Comparison of ENCODE assay signal across 8 cellular contexts in the genomic region with DNA sequence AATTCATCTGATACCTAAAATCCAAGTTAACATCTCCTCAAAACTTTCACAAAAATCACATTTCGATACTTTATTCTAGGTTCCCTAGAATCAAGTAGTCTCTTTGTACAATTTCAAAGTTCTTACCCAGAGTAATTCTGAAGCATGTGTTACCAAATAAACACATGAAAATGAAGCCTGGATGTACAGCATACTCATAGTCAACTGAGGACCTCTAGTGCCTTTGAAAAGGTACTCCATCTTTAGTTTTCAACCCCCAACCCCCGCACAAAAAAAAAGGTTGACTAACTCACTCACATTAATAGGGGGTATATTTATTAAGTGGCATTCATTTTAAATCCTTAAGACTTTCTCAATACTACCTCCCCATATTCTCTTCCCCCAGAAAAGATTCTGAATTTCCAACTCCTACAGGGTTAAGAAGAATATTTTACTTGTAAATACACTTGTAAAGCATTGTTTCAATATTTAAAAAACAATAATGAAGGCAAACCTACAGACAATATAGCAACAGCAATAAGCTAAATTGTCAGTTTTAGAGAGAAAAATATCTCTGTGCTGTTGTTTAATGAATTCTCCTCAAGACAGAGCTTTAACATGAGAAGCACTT. TPM values are rescaled to one million over a fixed set of nuclear protein-coding genes. Genes with fewer than 3 reads are reported as not detected.
DNase-seq lines count a peak whose midpoint lies in the region; ATAC-seq and TF ChIP-seq lines count a peak whose summit lies in the region.

No MANE protein-coding gene starts in this region.

- H3K4me3 ChIP-seq in LNCaP clone FGC (ENCODE audit: low read depth, low read length) = no peak overlapping the region
- H3K4me3 ChIP-seq in epithelial cell of proximal tubule (ENCODE audit: low read depth, low read length) = no peak overlapping the region

- H3K4me3 Mint-ChIP-seq in activated naive CD4-positive, alpha-beta T cell treated with anti-CD3 and anti-CD28 coated beads for 36 hours = no peak overlapping the region
- H3K4me3 Mint-ChIP-seq in activated naive CD4-positive, alpha-beta T cell treated with anti-CD3 and anti-CD28 coated beads, Interleukin-2, amount 10 ng/mL, durations not matched to agents 7 days and 5 days = no peak overlapping the region
- H3K4me3 Mint-ChIP-seq in naive thymus-derived CD8-positive, alpha-beta T cell = peak overlapping the region in 5 of 10 donors; percentile 4 to 65 (median 32)

- DNase-seq in activated naive CD4-positive, alpha-beta T cell treated with anti-CD3 and anti-CD28 coated beads for 36 hours = peak; percentile 12
- no peak for DNase-seq in activated naive CD4-positive, alpha-beta T cell treated with anti-CD3 and anti-CD28 coated beads, Interleukin-2, amount 10 ng/mL, durations not matched to agents 7 days and 5 days
- DNase-seq in H4 (ENCODE audit: low spot score) (peak; percentile 55), LNCaP clone FGC (ENCODE audit: low read depth) (no peak), SK-N-DZ (ENCODE audit: low spot score) (peak; percentile 42), epithelial cell of proximal tubule (ENCODE audit: low read depth) (no peak), middle frontal gyrus (ENCODE audit: extremely low spot score, low spot score) (no peak)
- DNase-seq in naive thymus-derived CD8-positive, alpha-beta T cell = peak in 5 of 10 donors; percentile 18 to 58 (median 42)

- H3K27ac Mint-ChIP-seq in activated naive CD4-positive, alpha-beta T cell treated with anti-CD3 and anti-CD28 coated beads for 36 hours = no peak overlapping the region
- no peak overlapping the region for H3K27ac Mint-ChIP-seq in activated naive CD4-positive, alpha-beta T cell treated with anti-CD3 and anti-CD28 coated beads, Interleukin-2, amount 10 ng/mL, durations not matched to agents 7 days and 5 days
- H3K27ac Mint-ChIP-seq in naive thymus-derived CD8-positive, alpha-beta T cell = peak overlapping the region in 8 of 10 donors; percentile 50 to 97 (median 70)

- ATAC-seq in naive thymus-derived CD8-positive, alpha-beta T cell = peak; percentile 91 to 92

- intact Hi-C loops in activated naive CD4-positive, alpha-beta T cell treated with anti-CD3 and anti-CD28 coated beads for 36 hours (cut with micrococcal nuclease) = loop anchor here (1.0 to 5.0 kb wide), 5 partner anchors 42 to 575 kb away; no protein-coding TSS in a partner anchor

- CTCF ChIA-PET in activated naive CD4-positive, alpha-beta T cell treated with anti-CD3 and anti-CD28 coated beads for 36 hours (lab: Charles Lee) = interaction anchor here (0.7 to 1.1 kb wide), 5 partner anchors 9 to 296 kb away, joined by 3 to 11 read pairs (median 5); no protein-coding TSS in a partner anchor
- CTCF ChIA-PET in activated naive CD4-positive, alpha-beta T cell treated with anti-CD3 and anti-CD28 coated beads, Interleukin-2, amount 10 ng/mL, durations not matched to agents 7 days and 5 days (lab: Charles Lee) = interaction anchor here (0.7 kb wide), 1 partner anchor 9 kb away, joined by 3 read pairs; no protein-coding TSS in a partner anchor

- H3K36me3 Mint-ChIP-seq in activated naive CD4-positive, alpha-beta T cell treated with anti-CD3 and anti-CD28 coated beads for 36 hours (ENCODE audit: low read depth) = peaks cover 4% of the 10 kb centered on the region
- peaks cover 12% of the 10 kb centered on the region for H3K36me3 Mint-ChIP-seq in activated naive CD4-positive, alpha-beta T cell treated with anti-CD3 and anti-CD28 coated beads, Interleukin-2, amount 10 ng/mL, durations not matched to agents 7 days and 5 days
- peaks cover 0 to 17% (median 0%) of the 10 kb centered on the region in 3 donors for H3K36me3 Mint-ChIP-seq in naive thymus-derived CD8-positive, alpha-beta T cell

- H3K27me3 Mint-ChIP-seq in activated naive CD4-positive, alpha-beta T cell treated with anti-CD3 and anti-CD28 coated beads for 36 hours (ENCODE audit: low read depth) = no peaks in the 10 kb centered on the region
- H3K27me3 Mint-ChIP-seq in activated naive CD4-positive, alpha-beta T cell treated with anti-CD3 and anti-CD28 coated beads, Interleukin-2, amount 10 ng/mL, durations not matched to agents 7 days and 5 days = no peaks in the 10 kb centered on the region
- H3K27me3 Mint-ChIP-seq in naive thymus-derived CD8-positive, alpha-beta T cell = no peaks in the 10 kb centered on the region

- H3K4me1 Mint-ChIP-seq in activated naive CD4-positive, alpha-beta T cell treated with anti-CD3 and anti-CD28 coated beads for 36 hours (ENCODE audit: low read depth) = peaks cover 40% of the 10 kb centered on the region
- peaks cover 11% of the 10 kb centered on the region for H3K4me1 Mint-ChIP-seq in activated naive CD4-positive, alpha-beta T cell treated with anti-CD3 and anti-CD28 coated beads, Interleukin-2, amount 10 ng/mL, durations not matched to agents 7 days and 5 days
- peaks cover 8 to 51% (median 43%) of the 10 kb centered on the region in 4 donors for H3K4me1 Mint-ChIP-seq in naive thymus-derived CD8-positive, alpha-beta T cell

- peak; percentile 69 for TF ChIP-seq CTCF in LNCaP clone FGC (IDR thresholded peaks at IDR 0.05; ENCODE audit: control insufficient read depth, extremely low read depth, insufficient read depth)
- TF ChIP-seq CTCF in epithelial cell of proximal tubule (conservative IDR thresholded peaks at IDR 0.05; ENCODE audit: low read depth, low read length) = peak; percentile 71

- no peaks in the 10 kb centered on the region for H3K9me3 Mint-ChIP-seq in activated naive CD4-positive, alpha-beta T cell treated with anti-CD3 and anti-CD28 coated beads for 36 hours
- no peaks in the 10 kb centered on the region for H3K9me3 Mint-ChIP-seq in activated naive CD4-positive, alpha-beta T cell treated with anti-CD3 and anti-CD28 coated beads, Interleukin-2, amount 10 ng/mL, durations not matched to agents 7 days and 5 days
- H3K9me3 Mint-ChIP-seq in naive thymus-derived CD8-positive, alpha-beta T cell = no peaks in the 10 kb centered on the region

- POLR2A ChIA-PET in naive thymus-derived CD8-positive, alpha-beta T cell (lab: Charles Lee) = no interaction called here

RNA-seq across cellular contexts. Expression of gene PLN, which starts 3.1 kb away (rescaled TPM):
- total RNA-seq in activated naive CD4-positive, alpha-beta T cell treated with anti-CD3 and anti-CD28 coated beads for 36 hours = not detected
- 0.60 TPM in 1 of 2 replicates, not detected in the other for total RNA-seq in H4 (2014; rRNA removed; shearing (Covaris generic))
- not detected in 2 replicates for polyA plus RNA-seq in SK-N-DZ (2014; cell fraction: cytosol; rRNA removed)
- not detected in 2 replicates for polyA plus RNA-seq in SK-N-DZ (2014; cell fraction: nucleus; rRNA removed)
- total RNA-seq in epithelial cell of proximal tubule = not detected in 2 replicates
- total RNA-seq in naive thymus-derived CD8-positive, alpha-beta T cell = not detected
- polyA plus RNA-seq in naive thymus-derived CD8-positive, alpha-beta T cell = under 1 TPM; 0.09 to 0.27 (median 0.15) TPM

Comparison
In these comparisons a context has a peak if more than half of its experiments do, and no peak if none do; other contexts are left out.
1. DNase-seq: peak in activated naive CD4-positive, alpha-beta T cell treated with anti-CD3 and anti-CD28 coated beads for 36 hours (single experiment), H4 (single experiment) and SK-N-DZ (single experiment); none in activated naive CD4-positive, alpha-beta T cell treated with anti-CD3 and anti-CD28 coated beads, Interleukin-2, amount 10 ng/mL, durations not matched to agents 7 days and 5 days (single experiment), LNCaP clone FGC (single experiment), epithelial cell of proximal tubule (single experiment) and middle frontal gyrus (single experiment).
2. H3K27ac Mint-ChIP-seq: peak in naive thymus-derived CD8-positive, alpha-beta T cell (8 of 10); none in activated naive CD4-positive, alpha-beta T cell treated with anti-CD3 and anti-CD28 coated beads for 36 hours (single experiment) and activated naive CD4-positive, alpha-beta T cell treated with anti-CD3 and anti-CD28 coated beads, Interleukin-2, amount 10 ng/mL, durations not matched to agents 7 days and 5 days (single experiment).